Comparison of ENCODE assay signal across 8 cellular contexts in genomic region chrX:3815896-3816664, GRCh38.
DNase-seq lines count a peak whose midpoint lies in the region; ATAC-seq and TF ChIP-seq lines count a peak whose summit lies in the region.

No MANE protein-coding gene starts in this region.

- no peaks in the 10 kb centered on the region for H3K9me3 Mint-ChIP-seq in HFFc6
- no peaks in the 10 kb centered on the region for H3K9me3 Mint-ChIP-seq in activated T-helper 17 cell treated with anti-CD3 and anti-CD28 coated beads, Interleukin-2, amount 50 U/mL, for 72 hours

- H3K27me3 Mint-ChIP-seq in HFFc6 (ENCODE audit: insufficient read depth) = no peaks in the 10 kb centered on the region
- no peaks in the 10 kb centered on the region for H3K27me3 Mint-ChIP-seq in activated T-helper 17 cell treated with anti-CD3 and anti-CD28 coated beads, Interleukin-2, amount 50 U/mL, for 72 hours

- H3K4me3 Mint-ChIP-seq in HFFc6 = peak overlapping the region; percentile 77
- peak overlapping the region; percentile 63 for H3K4me3 Mint-ChIP-seq in activated T-helper 17 cell treated with anti-CD3 and anti-CD28 coated beads, Interleukin-2, amount 50 U/mL, for 72 hours

- peak overlapping the region; percentile 80 for H3K27ac Mint-ChIP-seq in HFFc6
- H3K27ac Mint-ChIP-seq in activated T-helper 17 cell treated with anti-CD3 and anti-CD28 coated beads, Interleukin-2, amount 50 U/mL, for 72 hours = no peak overlapping the region

- intact Hi-C loops in vagina (cut with DNase I) = no loop called here

- H3K36me3 Mint-ChIP-seq in HFFc6 (ENCODE audit: low read depth) = peaks cover 6% of the 10 kb centered on the region; the same call in 1 of the 2 replicates
- peaks cover 39% of the 10 kb centered on the region for H3K36me3 Mint-ChIP-seq in activated T-helper 17 cell treated with anti-CD3 and anti-CD28 coated beads, Interleukin-2, amount 50 U/mL, for 72 hours (ENCODE audit: low read depth)

- H3K4me3 ChIP-seq in fibroblast of villous mesenchyme (ENCODE audit: low read depth, low read length) (peak overlapping the region; percentile 59), neutrophil (ENCODE audit: low read depth in 1 of 2, low read length in 1 of 2) (peak overlapping the region; percentile 61 to 71), vagina (peak overlapping the region; percentile 66 to 94)

- DNase-seq in HFFc6 (peak; percentile 9), NOMO-1 (lab: John Stamatoyannopoulos, UW; ENCODE audit: unreplicated experiment in 2 of 2) (peak; percentile 18 to 46), fibroblast of villous mesenchyme (ENCODE audit: low read depth) (peak; percentile 13), vagina (ENCODE audit: extremely low spot score in 2 of 2) (no peak)

- H3K9me3 ChIP-seq in ES-I3 (ENCODE audit: control insufficient read depth, insufficient read depth, low read length) (no peaks in the 10 kb centered on the region), neutrophil (no peaks in the 10 kb centered on the region), vagina (no peaks in the 10 kb centered on the region)

- H3K4me1 ChIP-seq in ES-I3 (ENCODE audit: insufficient read depth, low read length) (peaks cover 10% of the 10 kb centered on the region; the same call in 1 of the 2 replicates), neutrophil (ENCODE audit: control insufficient read depth in 1 of 2, insufficient read depth in 1 of 2, low read depth in 1 of 2, low read length in 1 of 2) (peaks cover 8 to 9% of the 10 kb centered on the region in 2 experiments), vagina (peaks cover 9% of the 10 kb centered on the region)

- no peak for TF ChIP-seq CTCF in HFFc6 (IDR thresholded peaks at IDR 0.05)
- TF ChIP-seq CTCF in fibroblast of villous mesenchyme (IDR thresholded peaks at IDR 0.05; ENCODE audit: insufficient read depth, low read depth, low read length) = no peak
- TF ChIP-seq CTCF in neutrophil (IDR thresholded peaks at IDR 0.05) = no peak
- no peak for TF ChIP-seq CTCF in vagina (IDR thresholded peaks at IDR 0.05)

- H3K4me1 Mint-ChIP-seq in HFFc6 (ENCODE audit: low read depth) = peaks cover 30% of the 10 kb centered on the region
- H3K4me1 Mint-ChIP-seq in activated T-helper 17 cell treated with anti-CD3 and anti-CD28 coated beads, Interleukin-2, amount 50 U/mL, for 72 hours = peaks cover 4% of the 10 kb centered on the region

- H3K27ac ChIP-seq in neutrophil (peak overlapping the region; percentile 84), vagina (peak overlapping the region; percentile 97)

- no peak for ATAC-seq in activated T-helper 17 cell treated with anti-CD3 and anti-CD28 coated beads, Interleukin-2, amount 50 U/mL, for 72 hours (replicated peaks)
- no peak for ATAC-seq in HG02981 (IDR thresholded peaks at IDR 0.05; ENCODE audit: unreplicated experiment)

- no peak for TF ChIP-seq POLR2A in vagina (IDR thresholded peaks at IDR 0.05)

- H3K9ac ChIP-seq in ES-I3 (ENCODE audit: low read depth, low read length) = peak overlapping the region; percentile 57

- H3K27me3 ChIP-seq in neutrophil (no peaks in the 10 kb centered on the region), vagina (no peaks in the 10 kb centered on the region)

- H3K36me3 ChIP-seq in ES-I3 (ENCODE audit: insufficient read depth, low read length) (no peaks in the 10 kb centered on the region; the same call in 1 of the 2 replicates), neutrophil (no peaks in the 10 kb centered on the region), vagina (no peaks in the 10 kb centered on the region)

Comparison
In these comparisons a context has a peak if more than half of its experiments do, and no peak if none do; other contexts are left out.
1. DNase-seq: peak in HFFc6 (single experiment), NOMO-1 (2 of 2) and fibroblast of villous mesenchyme (single experiment); none in vagina (0 of 2).
2. Peak in every context shown above with its lines, with median percentiles within 50 percentile points of each other: H3K4me3 ChIP-seq.